In the genomic region with DNA sequence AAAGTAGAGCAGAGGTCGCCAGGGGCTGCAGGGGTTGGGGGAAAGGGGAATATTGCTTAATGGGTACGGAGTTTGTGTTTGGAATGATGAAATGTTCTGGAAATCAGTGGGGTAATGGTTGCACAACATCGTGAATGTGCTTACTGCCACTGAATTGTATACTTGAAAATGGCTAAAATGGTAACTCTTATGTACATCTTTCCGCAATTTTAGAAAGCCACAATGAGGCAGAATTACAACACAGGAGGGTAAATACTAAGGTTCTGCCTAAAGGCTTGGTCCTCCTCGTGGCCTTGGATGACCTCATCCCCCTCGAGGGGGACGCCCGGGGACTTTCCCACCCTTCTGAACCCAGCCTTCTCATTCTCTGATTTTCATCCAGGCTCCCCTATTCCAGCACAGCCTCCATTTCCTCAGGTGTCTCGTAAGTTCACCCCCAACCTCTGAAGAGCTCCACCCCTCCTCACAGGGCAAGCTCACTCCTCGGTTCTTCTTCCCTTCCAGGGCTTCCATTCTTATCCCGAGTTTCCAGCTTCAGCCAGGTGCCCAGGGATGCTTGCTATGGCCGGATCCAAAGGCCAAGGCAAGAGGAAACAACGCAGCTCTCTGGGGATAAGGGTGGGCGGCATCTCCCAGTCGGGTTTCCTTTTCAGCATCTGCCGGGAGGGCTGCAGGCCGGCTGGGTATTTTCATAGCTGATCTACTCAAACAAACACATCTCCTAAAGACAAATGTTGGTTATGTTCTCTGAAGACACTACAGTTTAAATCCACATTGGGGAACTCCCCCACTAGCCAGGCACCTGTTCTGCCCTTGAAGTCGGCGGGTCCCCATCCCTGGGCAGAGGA, we compare ENCODE assay signal across 11 cellular contexts.
DNase-seq lines count a peak whose midpoint lies in the region; ATAC-seq and TF ChIP-seq lines count a peak whose summit lies in the region.
"Had no signal": no experiment of that assay in that cellular context is flagged by ENCODE, and none has a peak within 500 bp of the region (broad histone marks: within the 10 kb centered on the region; RNA-seq: fewer than 3 reads in every experiment).

No MANE protein-coding gene starts in this region.

- peaks cover 0 to 9% (median 0%) of the 10 kb centered on the region in 4 donors for H3K9me3 ChIP-seq in tibial nerve

- no peaks in the 10 kb centered on the region for H3K27me3 ChIP-seq in tibial nerve

- H3K4me1 ChIP-seq in tibial nerve: no peaks in the 10 kb centered on the region

- 59 to 64% methylated on average over 19 of the region's 19 CpGs for WGBS in tibial nerve, 2 donors

- no peak for ATAC-seq in activated CD4-positive, alpha-beta T cell treated with anti-CD3 and anti-CD28 coated beads for 36 hours
- ATAC-seq in HG03095 (IDR thresholded peaks at IDR 0.05; ENCODE audit: unreplicated experiment): peak; percentile 64
- ATAC-seq in activated CD8-positive, alpha-beta memory T cell treated with anti-CD3 and anti-CD28 coated beads, Interleukin-2, amount 10 ng/mL, durations not matched to agents 7 days and 5 days: no peak

- H3K4me3 ChIP-seq in cardiac fibroblast (replicated peaks in 1 of 2; ENCODE audit: low read depth in 2 of 2, low read length in 2 of 2) (no peak overlapping the region), tibial nerve (no peak overlapping the region)

- DNase-seq in activated CD4-positive, alpha-beta T cell treated with anti-CD3 and anti-CD28 coated beads for 36 hours: peak; percentile 12
- DNase-seq in activated CD4-positive, alpha-beta T cell treated with anti-CD3 and anti-CD28 coated beads, Interleukin-2, amount 50 U/mL, for 4 hours: no peak
- peak; percentile 13 to 14 for DNase-seq in cardiac fibroblast (ENCODE audit: low read depth in 2 of 2)
- DNase-seq in tibial nerve (ENCODE audit: low spot score in 2 of 2): peak in 1 of 2 donors; percentile 70
- no peak for DNase-seq in NK-92 treated with Interleukin-12 subunit alpha and Interleukin-12 subunit beta, amount 100 ng/mL, for 24 hours (lab: John Stamatoyannopoulos, UW)
- no peak for DNase-seq in stimulated activated naive CD4-positive, alpha-beta T cell treated with Interleukin-2 at 50 U/mL for 16 hours (lab: John Stamatoyannopoulos, UW)
- no peak for DNase-seq in activated CD8-positive, alpha-beta memory T cell treated with anti-CD3 and anti-CD28 coated beads, Interleukin-2, amount 10 ng/mL, durations not matched to agents 7 days and 5 days
- DNase-seq: activated CD8-positive, alpha-beta memory T cell treated with anti-CD3 and anti-CD28 coated beads for 24 hours; effector memory CD4-positive, alpha-beta T cell had no signal

- TF ChIP-seq EP300 in tibial nerve (IDR thresholded peaks at IDR 0.05): peak; percentile 73 to 89

- no peaks in the 10 kb centered on the region for H3K9me3 Mint-ChIP-seq in activated CD4-positive, alpha-beta T cell treated with anti-CD3 and anti-CD28 coated beads for 36 hours (ENCODE audit: low read depth)
- H3K9me3 Mint-ChIP-seq in activated CD8-positive, alpha-beta memory T cell treated with anti-CD3 and anti-CD28 coated beads, Interleukin-2, amount 10 ng/mL, durations not matched to agents 7 days and 5 days (ENCODE audit: low read depth): no peaks in the 10 kb centered on the region

- POLR2A ChIA-PET in activated CD4-positive, alpha-beta T cell treated with anti-CD3 and anti-CD28 coated beads for 36 hours (lab: Charles Lee): no interaction called here

- peaks cover 5% of the 10 kb centered on the region for H3K4me1 Mint-ChIP-seq in activated CD4-positive, alpha-beta T cell treated with anti-CD3 and anti-CD28 coated beads for 36 hours
- H3K4me1 Mint-ChIP-seq in activated CD8-positive, alpha-beta memory T cell treated with anti-CD3 and anti-CD28 coated beads, Interleukin-2, amount 10 ng/mL, durations not matched to agents 7 days and 5 days: peaks cover 7% of the 10 kb centered on the region

- no peak for TF ChIP-seq POLR2A in tibial nerve (IDR thresholded peaks at IDR 0.05)

- CTCF ChIA-PET in activated CD4-positive, alpha-beta T cell treated with anti-CD3 and anti-CD28 coated beads for 36 hours (lab: Charles Lee): no interaction called here
- CTCF ChIA-PET in activated CD8-positive, alpha-beta memory T cell treated with anti-CD3 and anti-CD28 coated beads, Interleukin-2, amount 10 ng/mL, durations not matched to agents 7 days and 5 days (lab: Charles Lee): no interaction called here

- H3K36me3 Mint-ChIP-seq in activated CD4-positive, alpha-beta T cell treated with anti-CD3 and anti-CD28 coated beads for 36 hours (ENCODE audit: low read depth): no peaks in the 10 kb centered on the region
- H3K36me3 Mint-ChIP-seq in activated CD8-positive, alpha-beta memory T cell treated with anti-CD3 and anti-CD28 coated beads, Interleukin-2, amount 10 ng/mL, durations not matched to agents 7 days and 5 days: no peaks in the 10 kb centered on the region

- TF ChIP-seq CTCF in cardiac fibroblast (IDR thresholded peaks at IDR 0.05; ENCODE audit: low read depth, low read length): no peak
- TF ChIP-seq CTCF in tibial nerve (IDR thresholded peaks at IDR 0.05): no peak

- peaks cover 7% of the 10 kb centered on the region for H3K27me3 Mint-ChIP-seq in activated CD4-positive, alpha-beta T cell treated with anti-CD3 and anti-CD28 coated beads for 36 hours
- peaks cover 37% of the 10 kb centered on the region for H3K27me3 Mint-ChIP-seq in activated CD8-positive, alpha-beta memory T cell treated with anti-CD3 and anti-CD28 coated beads, Interleukin-2, amount 10 ng/mL, durations not matched to agents 7 days and 5 days

- no peak overlapping the region for H3K27ac Mint-ChIP-seq in activated CD4-positive, alpha-beta T cell treated with anti-CD3 and anti-CD28 coated beads for 36 hours
- H3K27ac Mint-ChIP-seq in activated CD8-positive, alpha-beta memory T cell treated with anti-CD3 and anti-CD28 coated beads, Interleukin-2, amount 10 ng/mL, durations not matched to agents 7 days and 5 days: no peak overlapping the region

- no peak overlapping the region for H3K4me3 Mint-ChIP-seq in activated CD4-positive, alpha-beta T cell treated with anti-CD3 and anti-CD28 coated beads for 36 hours
- no peak overlapping the region for H3K4me3 Mint-ChIP-seq in activated CD8-positive, alpha-beta memory T cell treated with anti-CD3 and anti-CD28 coated beads, Interleukin-2, amount 10 ng/mL, durations not matched to agents 7 days and 5 days

- H3K36me3 ChIP-seq in tibial nerve: no peaks in the 10 kb centered on the region

- H3K27ac ChIP-seq in tibial nerve: peak overlapping the region in 1 of 4 donors; percentile 12
- H3K27ac ChIP-seq: 22Rv1 had no signal

- intact Hi-C loops in activated CD4-positive, alpha-beta T cell treated with anti-CD3 and anti-CD28 coated beads for 36 hours (cut with DNase I, micrococcal nuclease): no loop called here

Comparison
In these comparisons a context has a peak if more than half of its experiments do, and no peak if none do; other contexts are left out.
1. DNase-seq: peak in activated CD4-positive, alpha-beta T cell treated with anti-CD3 and anti-CD28 coated beads for 36 hours (single experiment) and cardiac fibroblast (2 of 2); none in activated CD4-positive, alpha-beta T cell treated with anti-CD3 and anti-CD28 coated beads, Interleukin-2, amount 50 U/mL, for 4 hours (0 of 2), NK-92 treated with Interleukin-12 subunit alpha and Interleukin-12 subunit beta, amount 100 ng/mL, for 24 hours (single experiment), stimulated activated naive CD4-positive, alpha-beta T cell treated with Interleukin-2 at 50 U/mL for 16 hours (single experiment) and activated CD8-positive, alpha-beta memory T cell treated with anti-CD3 and anti-CD28 coated beads, Interleukin-2, amount 10 ng/mL, durations not matched to agents 7 days and 5 days (single experiment).